In genomic region chr21:44910229-44911065, GRCh38 we compare ENCODE assay signal across 11 cellular contexts. TPM values are rescaled to one million over a fixed set of nuclear protein-coding genes. Genes with fewer than 3 reads are reported as not detected.
DNase-seq lines count a peak whose midpoint lies in the region; ATAC-seq and TF ChIP-seq lines count a peak whose summit lies in the region.
"Had no signal": no experiment of that assay in that cellular context is flagged by ENCODE, and none has a peak within 500 bp of the region (broad histone marks: within the 10 kb centered on the region; RNA-seq: fewer than 3 reads in every experiment).

No MANE protein-coding gene starts in this region.

- peak overlapping the region in 6 of 8 donors; percentile 39 to 94 (median 88) for H3K27ac Mint-ChIP-seq in CD8-positive, alpha-beta memory T cell
- H3K27ac Mint-ChIP-seq in activated CD4-positive, alpha-beta memory T cell treated with anti-CD3 and anti-CD28 coated beads, Interleukin-2, amount 10 ng/mL, durations not matched to agents 7 days and 5 days, result peak overlapping the region; percentile 89

- peak overlapping the region; percentile 47 for H3K4me3 ChIP-seq in CD8-positive, alpha-beta memory T cell (ENCODE audit: low read length)
- H3K4me3 ChIP-seq in muscle layer of colon (ENCODE audit: low read depth in 1 of 2, low read length in 2 of 2), result peak overlapping the region in 1 of 2 donors; percentile 20
- H3K4me3 ChIP-seq: esophagus muscularis mucosa, suprapubic skin had no signal

- no peak for TF ChIP-seq CTCF in C4-2B (conservative IDR thresholded peaks at IDR 0.05)

- peak overlapping the region in 3 of 7 donors; percentile 3 to 89 (median 5) for H3K4me3 Mint-ChIP-seq in CD8-positive, alpha-beta memory T cell
- no peak overlapping the region for H3K4me3 Mint-ChIP-seq in activated CD4-positive, alpha-beta memory T cell treated with anti-CD3 and anti-CD28 coated beads, Interleukin-2, amount 10 ng/mL, durations not matched to agents 7 days and 5 days

- H3K9me3 Mint-ChIP-seq in CD8-positive, alpha-beta memory T cell, result no peaks in the 10 kb centered on the region
- no peaks in the 10 kb centered on the region for H3K9me3 Mint-ChIP-seq in activated CD4-positive, alpha-beta memory T cell treated with anti-CD3 and anti-CD28 coated beads, Interleukin-2, amount 10 ng/mL, durations not matched to agents 7 days and 5 days

- peaks cover 3 to 36% (median 11%) of the 10 kb centered on the region in 3 donors for H3K36me3 Mint-ChIP-seq in CD8-positive, alpha-beta memory T cell
- H3K36me3 Mint-ChIP-seq in activated CD4-positive, alpha-beta memory T cell treated with anti-CD3 and anti-CD28 coated beads, Interleukin-2, amount 10 ng/mL, durations not matched to agents 7 days and 5 days (ENCODE audit: low read depth), result peaks cover 65% of the 10 kb centered on the region

- no peak for DNase-seq in CD8-positive, alpha-beta memory T cell
- DNase-seq in activated CD4-positive, alpha-beta memory T cell treated with anti-CD3 and anti-CD28 coated beads, Interleukin-2, amount 10 ng/mL, durations not matched to agents 7 days and 5 days, result no peak
- DNase-seq in islet precursor cell (no peak), AG20443 (ENCODE audit: low spot score) (no peak)
- DNase-seq: H7, mesendoderm had no signal

- peaks cover 26% of the 10 kb centered on the region for H3K36me3 ChIP-seq in CD8-positive, alpha-beta memory T cell (ENCODE audit: insufficient read depth, low read length)
- H3K36me3 ChIP-seq in muscle layer of colon (ENCODE audit: insufficient read depth, low read length), result no peaks in the 10 kb centered on the region
- H3K36me3 ChIP-seq: esophagus muscularis mucosa, suprapubic skin had no signal

- CTCF ChIA-PET in CD8-positive, alpha-beta memory T cell (lab: Charles Lee), result interaction anchor here (0.9 to 12.5 kb wide), 4 partner anchors 15 to 218 kb away, joined by 3 to 219 read pairs (median 30); no protein-coding TSS in a partner anchor
- CTCF ChIA-PET in activated CD4-positive, alpha-beta memory T cell treated with anti-CD3 and anti-CD28 coated beads, Interleukin-2, amount 10 ng/mL, durations not matched to agents 7 days and 5 days (lab: Charles Lee), result interaction anchor here (1.4 to 2.3 kb wide), 3 partner anchors 13 to 17 kb away, joined by 4 to 8 read pairs (median 8); no protein-coding TSS in a partner anchor

- peaks cover 50 to 69% (median 57%) of the 10 kb centered on the region in 3 donors for H3K4me1 Mint-ChIP-seq in CD8-positive, alpha-beta memory T cell
- peaks cover 63% of the 10 kb centered on the region for H3K4me1 Mint-ChIP-seq in activated CD4-positive, alpha-beta memory T cell treated with anti-CD3 and anti-CD28 coated beads, Interleukin-2, amount 10 ng/mL, durations not matched to agents 7 days and 5 days

- H3K9ac ChIP-seq in muscle layer of colon (ENCODE audit: low read length), result no peak overlapping the region

- ATAC-seq in GM21390 (IDR thresholded peaks at IDR 0.05; ENCODE audit: unreplicated experiment), result no peak

- peaks cover 90% of the 10 kb centered on the region for H3K4me1 ChIP-seq in CD8-positive, alpha-beta memory T cell (ENCODE audit: insufficient read depth, low read length)
- H3K4me1 ChIP-seq in muscle layer of colon (ENCODE audit: insufficient read depth, low read length), result peaks cover 51% of the 10 kb centered on the region

- no peaks in the 10 kb centered on the region for H3K27me3 Mint-ChIP-seq in CD8-positive, alpha-beta memory T cell
- no peaks in the 10 kb centered on the region for H3K27me3 Mint-ChIP-seq in activated CD4-positive, alpha-beta memory T cell treated with anti-CD3 and anti-CD28 coated beads, Interleukin-2, amount 10 ng/mL, durations not matched to agents 7 days and 5 days

- H3K27ac ChIP-seq in C4-2B, result peak overlapping the region; percentile 71
- H3K27ac ChIP-seq in CD8-positive, alpha-beta memory T cell (ENCODE audit: low read depth, low read length), result no peak overlapping the region
- H3K27ac ChIP-seq in muscle layer of colon (ENCODE audit: low read depth, low read length), result peak overlapping the region; percentile 99
- H3K27ac ChIP-seq: suprapubic skin had no signal

- POLR2A ChIA-PET in CD8-positive, alpha-beta memory T cell (lab: Charles Lee), result interaction anchor here (1.2 to 5.4 kb wide), 4 partner anchors 10 to 21 kb away, joined by 4 to 72 read pairs (median 10); partner anchors contain the start of gene ITGB2
- POLR2A ChIA-PET in activated CD4-positive, alpha-beta memory T cell treated with anti-CD3 and anti-CD28 coated beads, Interleukin-2, amount 10 ng/mL, durations not matched to agents 7 days and 5 days (lab: Charles Lee), result interaction anchor here (1.5 to 5.6 kb wide), 5 partner anchors 9 to 109 kb away, joined by 3 to 38 read pairs (median 8); partner anchors contain the start of genes ITGB2, PTTG1IP and UBE2G2

- H3K9me3 ChIP-seq in CD8-positive, alpha-beta memory T cell (ENCODE audit: low read length), result no peaks in the 10 kb centered on the region
- H3K9me3 ChIP-seq in muscle layer of colon (ENCODE audit: low read length), result no peaks in the 10 kb centered on the region
- H3K9me3 ChIP-seq: esophagus muscularis mucosa, suprapubic skin had no signal

- H3K27me3 ChIP-seq in CD8-positive, alpha-beta memory T cell (ENCODE audit: insufficient read depth, low read length, poor library complexity, severe bottlenecking), result no peaks in the 10 kb centered on the region
- H3K27me3 ChIP-seq in muscle layer of colon (ENCODE audit: control insufficient read depth in 1 of 2, insufficient read depth in 2 of 2, low read length in 2 of 2), result no peaks in the 10 kb centered on the region
- H3K27me3 ChIP-seq: esophagus muscularis mucosa had no signal

RNA-seq across cellular contexts. Expression of gene ITGB2, which starts 10.3 kb away (rescaled TPM):
- total RNA-seq in CD8-positive, alpha-beta memory T cell, result 100 to 1,000 TPM; 159 to 165 TPM
- 847 TPM for polyA plus RNA-seq in CD8-positive, alpha-beta memory T cell
- 100 to 1,000 TPM; 631 to 642 TPM for total RNA-seq in activated CD4-positive, alpha-beta memory T cell treated with anti-CD3 and anti-CD28 coated beads, Interleukin-2, amount 10 ng/mL, durations not matched to agents 7 days and 5 days

RNA-seq across cellular contexts. Expression of gene SLX9, which starts 29.4 kb away (rescaled TPM):
- 10 to 100 TPM; 68.1 to 71.1 TPM for total RNA-seq in CD8-positive, alpha-beta memory T cell
- 14.3 TPM for polyA plus RNA-seq in CD8-positive, alpha-beta memory T cell
- total RNA-seq in activated CD4-positive, alpha-beta memory T cell treated with anti-CD3 and anti-CD28 coated beads, Interleukin-2, amount 10 ng/mL, durations not matched to agents 7 days and 5 days, result 10 to 100 TPM; 42.4 to 47.0 TPM

RNA-seq across cellular contexts. Expression of gene PTTG1IP, which starts 37.0 kb away (rescaled TPM):
- total RNA-seq in CD8-positive, alpha-beta memory T cell, result 10 to 100 TPM; 48.2 to 50.8 TPM
- 69.8 TPM for polyA plus RNA-seq in CD8-positive, alpha-beta memory T cell
- total RNA-seq in activated CD4-positive, alpha-beta memory T cell treated with anti-CD3 and anti-CD28 coated beads, Interleukin-2, amount 10 ng/mL, durations not matched to agents 7 days and 5 days, result 10 to 100 TPM; 80.3 to 82.6 TPM
